In the genomic region with DNA sequence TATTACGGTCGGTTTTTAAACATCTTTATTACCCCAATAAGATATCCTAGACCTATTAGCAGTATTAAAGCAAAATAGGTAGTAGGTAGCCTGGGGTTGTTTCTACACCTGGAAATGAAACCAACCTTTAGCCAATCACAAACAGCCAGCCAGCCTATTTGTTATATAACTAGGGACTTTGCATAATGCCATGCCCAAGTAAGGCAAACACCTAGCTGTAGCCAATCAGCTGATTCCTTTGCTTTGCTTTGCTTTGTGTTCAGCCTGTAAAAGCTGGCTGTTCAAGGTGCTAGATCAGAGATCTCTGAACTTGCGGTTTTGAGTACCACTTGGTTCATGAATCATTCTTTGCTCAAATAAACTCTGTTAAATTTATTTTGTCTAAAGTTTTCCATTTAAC, we compare ENCODE assay signal across 26 cellular contexts.
"Had no signal": no experiment of that assay in that cellular context is flagged by ENCODE, and none has a peak within 500 bp of the region (broad histone marks: within the 10 kb centered on the region; RNA-seq: fewer than 3 reads in every experiment).

No MANE protein-coding gene starts in this region.

- H3K27me3 Mint-ChIP-seq: activated CD4-positive, alpha-beta T cell treated with anti-CD3 and anti-CD28 coated beads, Interleukin-2, amount 10 ng/mL, durations not matched to agents 7 days and 5 days; activated naive CD8-positive, alpha-beta T cell; activated T-cell treated with anti-CD3 and anti-CD28 coated beads, Interleukin-2, amount 50 U/mL, for 24 hours; central memory CD8-positive, alpha-beta T cell; stimulated activated naive CD8-positive, alpha-beta T cell treated with anti-CD3 and anti-CD28 coated beads, Interleukin-15, amount 100 ng/mL, for 72 hours had no signal

- H3K27ac ChIP-seq: adrenal gland, ascending aorta, foreskin keratinocyte, hepatocyte, pancreas, psoas muscle, skin epidermis, tibial artery had no signal

- H3K4me1 ChIP-seq: ascending aorta, foreskin keratinocyte, psoas muscle had no signal

- H3K27ac Mint-ChIP-seq: activated CD4-positive, alpha-beta T cell treated with anti-CD3 and anti-CD28 coated beads, Interleukin-2, amount 10 ng/mL, durations not matched to agents 7 days and 5 days; activated naive CD8-positive, alpha-beta T cell; activated T-cell treated with anti-CD3 and anti-CD28 coated beads, Interleukin-2, amount 50 U/mL, for 24 hours; activated T-helper 2 cell treated with anti-CD3 and anti-CD28 coated beads, Interferon-gamma antibody, Interleukin-2, Interleukin-4, amounts not matched to agents 10 μg/mL and 5 μg/mL and 100 μg/mL, durations not matched to agents 14 hours and 24 hours and 36 hours; nephron progenitor cell; stimulated activated effector memory CD8-positive, alpha-beta T cell treated with anti-CD3 and anti-CD28 coated beads, Interleukin-12 subunit alpha, Interleukin-12 subunit beta, amount 100 ng/mL, for 72 hours; stimulated activated naive CD8-positive, alpha-beta T cell treated with anti-CD3 and anti-CD28 coated beads, Interleukin-15, amount 100 ng/mL, for 72 hours had no signal

- H3K9me3 ChIP-seq: adrenal gland, ascending aorta, pancreas, psoas muscle, tibial artery had no signal

- H3K9me3 Mint-ChIP-seq: activated CD4-positive, alpha-beta T cell treated with anti-CD3 and anti-CD28 coated beads, Interleukin-2, amount 10 ng/mL, durations not matched to agents 7 days and 5 days; activated T-cell treated with anti-CD3 and anti-CD28 coated beads, Interleukin-2, amount 50 U/mL, for 24 hours; activated T-helper 2 cell treated with anti-CD3 and anti-CD28 coated beads, Interferon-gamma antibody, Interleukin-2, Interleukin-4, amounts not matched to agents 10 μg/mL and 5 μg/mL and 100 μg/mL, durations not matched to agents 14 hours and 24 hours and 36 hours; central memory CD8-positive, alpha-beta T cell; stimulated activated effector memory CD8-positive, alpha-beta T cell treated with anti-CD3 and anti-CD28 coated beads, Interleukin-12 subunit alpha, Interleukin-12 subunit beta, amount 100 ng/mL, for 72 hours had no signal

- H3K27me3 ChIP-seq: adrenal gland, ascending aorta, foreskin keratinocyte, hepatocyte, pancreas, tibial artery had no signal

- H3K4me1 Mint-ChIP-seq: nephron progenitor cell; stimulated activated naive CD8-positive, alpha-beta T cell treated with anti-CD3 and anti-CD28 coated beads, Interleukin-15, amount 100 ng/mL, for 72 hours had no signal

- DNase-seq: activated CD4-positive, alpha-beta T cell treated with anti-CD3 and anti-CD28 coated beads, Interleukin-2, amount 10 ng/mL, durations not matched to agents 7 days and 5 days; activated CD4-positive, CD25-positive, alpha-beta regulatory T cell treated with anti-CD3 and anti-CD28 coated beads, Interleukin-2, amount 50 U/mL, for 72 hours; activated CD8-positive, alpha-beta memory T cell treated with anti-CD3 and anti-CD28 coated beads for 24 hours; activated CD8-positive, alpha-beta memory T cell treated with anti-CD3 and anti-CD28 coated beads, Interleukin-2, amount 50 U/mL, for 4 hours; activated naive CD4-positive, alpha-beta T cell; activated T-cell treated with anti-CD3 and anti-CD28 coated beads, Interleukin-2, amount 50 U/mL, for 24 hours; adrenal gland; effector memory CD4-positive, alpha-beta T cell; kidney glomerular epithelial cell; left ventricle myocardium superior; mammary epithelial cell; nephron progenitor cell; pancreas; psoas muscle; right cardiac atrium; stimulated activated CD4-positive, alpha-beta T cell treated with anti-CD3 and anti-CD28 coated beads, Interleukin-2, amount 100 ng/mL, for 24 hours; stimulated activated naive CD8-positive, alpha-beta T cell treated with anti-CD3 and anti-CD28 coated beads, Interleukin-15, amount 100 ng/mL, for 72 hours; tibial artery had no signal

- ATAC-seq: foreskin keratinocyte; left ventricle myocardium superior; psoas muscle; right cardiac atrium; stimulated activated effector memory CD8-positive, alpha-beta T cell treated with anti-CD3 and anti-CD28 coated beads, Interleukin-12 subunit alpha, Interleukin-12 subunit beta, amount 100 ng/mL, for 72 hours; stimulated activated naive CD8-positive, alpha-beta T cell treated with anti-CD3 and anti-CD28 coated beads, Interleukin-15, amount 100 ng/mL, for 72 hours had no signal

- H3K4me3 Mint-ChIP-seq: activated CD4-positive, alpha-beta T cell treated with anti-CD3 and anti-CD28 coated beads, Interleukin-2, amount 10 ng/mL, durations not matched to agents 7 days and 5 days; activated naive CD8-positive, alpha-beta T cell; activated T-cell treated with anti-CD3 and anti-CD28 coated beads, Interleukin-2, amount 50 U/mL, for 24 hours; central memory CD8-positive, alpha-beta T cell; nephron progenitor cell; stimulated activated effector memory CD8-positive, alpha-beta T cell treated with anti-CD3 and anti-CD28 coated beads, Interleukin-12 subunit alpha, Interleukin-12 subunit beta, amount 100 ng/mL, for 72 hours; stimulated activated naive CD8-positive, alpha-beta T cell treated with anti-CD3 and anti-CD28 coated beads, Interleukin-15, amount 100 ng/mL, for 72 hours had no signal

- H3K4me3 ChIP-seq: adrenal gland, ascending aorta, hepatocyte, pancreas, psoas muscle, skin epidermis, tibial artery had no signal
